Comparison of ENCODE assay signal across 1 cellular context in genomic region chr6:40293824-40294188, GRCh38.
TF ChIP-seq lines count a peak whose summit lies in the region.

No MANE protein-coding gene starts in this region.

TF ChIP-seq in H1, 55 proteins besides CTCF, POLR2A, EP300 and RAD21 (continued from another document):
- TF ChIP-seq KDM4A (IDR thresholded peaks at IDR 0.05; ENCODE audit: low read depth, low read length, severe bottlenecking), result no peak
- no peak for TF ChIP-seq SUZ12 (IDR thresholded peaks at IDR 0.05; ENCODE audit: low read length)
TF ChIP-seq in H1: peak in this region for 0.
